In the genomic region with DNA sequence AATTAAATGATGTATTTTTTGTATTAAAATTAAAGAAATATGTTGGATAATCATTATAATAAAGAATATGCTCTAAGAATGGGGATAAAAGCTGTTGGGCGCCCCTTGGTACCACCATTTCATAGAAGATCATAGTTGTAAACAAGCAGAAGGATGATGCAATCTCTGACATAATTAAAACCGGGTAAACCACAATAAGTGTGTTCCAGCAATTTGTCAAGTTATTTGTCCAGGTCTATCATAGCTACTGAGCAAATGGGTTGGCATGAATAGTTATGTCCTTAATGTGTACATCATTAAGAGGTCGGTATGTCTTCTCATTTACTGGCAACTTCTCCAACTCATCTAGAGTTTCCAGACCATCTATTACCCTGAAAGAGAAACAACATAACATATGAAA, we compare ENCODE assay signal across 14 cellular contexts.
"Had no signal": no experiment of that assay in that cellular context is flagged by ENCODE, and none has a peak within 500 bp of the region (broad histone marks: within the 10 kb centered on the region; RNA-seq: fewer than 3 reads in every experiment).

No MANE protein-coding gene starts in this region.

- H3K27ac ChIP-seq: epithelial cell of prostate, thoracic aorta had no signal

- H3K9me3 ChIP-seq: thoracic aorta had no signal

- DNase-seq: activated T-cell treated with anti-CD3 and anti-CD28 coated beads, Interleukin-2, amount 50 U/mL, for 24 hours; amygdala; cerebellar nuclear complex; effector memory CD8-positive, alpha-beta T cell; hippocampal formation; left ventricle myocardium superior; stimulated activated CD4-positive, alpha-beta T cell treated with anti-CD3 and anti-CD28 coated beads, Interleukin-12 subunit alpha, Interleukin-12 subunit beta, amount 100 ng/mL, for 4 hours; stimulated activated CD4-positive, alpha-beta T cell treated with anti-CD3 and anti-CD28 coated beads, Interleukin-2, amount 100 ng/mL, for 48 hours; stimulated activated naive CD4-positive, alpha-beta T cell treated with Interleukin-2 at 50 U/mL for 16 hours; T-helper 9 cell had no signal

- H3K4me3 Mint-ChIP-seq: activated T-cell treated with anti-CD3 and anti-CD28 coated beads, Interleukin-2, amount 50 U/mL, for 24 hours; brain; dendritic cell treated with granulocyte-macrophage colony-stimulating factor and Interleukin-4, amounts not matched to agents 40 ng/mL and 50 ng/mL, for 4 days; effector memory CD8-positive, alpha-beta T cell had no signal

- H3K27me3 Mint-ChIP-seq: activated T-cell treated with anti-CD3 and anti-CD28 coated beads, Interleukin-2, amount 50 U/mL, for 24 hours; brain; dendritic cell treated with granulocyte-macrophage colony-stimulating factor and Interleukin-4, amounts not matched to agents 40 ng/mL and 50 ng/mL, for 4 days; effector memory CD8-positive, alpha-beta T cell had no signal

- H3K27ac Mint-ChIP-seq: dendritic cell treated with granulocyte-macrophage colony-stimulating factor and Interleukin-4, amounts not matched to agents 40 ng/mL and 50 ng/mL, for 4 days; effector memory CD8-positive, alpha-beta T cell had no signal

- H3K4me3 ChIP-seq: thoracic aorta had no signal

- H3K9me3 Mint-ChIP-seq: activated T-cell treated with anti-CD3 and anti-CD28 coated beads, Interleukin-2, amount 50 U/mL, for 24 hours; dendritic cell treated with granulocyte-macrophage colony-stimulating factor and Interleukin-4, amounts not matched to agents 40 ng/mL and 50 ng/mL, for 4 days; effector memory CD8-positive, alpha-beta T cell had no signal
